ENCODE assay signal across 18 cellular contexts in genomic region chr21:15966651-15967050, GRCh38.
DNase-seq lines count a peak whose midpoint lies in the region; ATAC-seq and TF ChIP-seq lines count a peak whose summit lies in the region.
"Had no signal": no experiment of that assay in that cellular context is flagged by ENCODE, and none has a peak within 500 bp of the region (broad histone marks: within the 10 kb centered on the region; RNA-seq: fewer than 3 reads in every experiment).

No MANE protein-coding gene starts in this region.

- in situ Hi-C loops in HAP-1 (cut with MboI; ENCODE audit: low sequenced_read_pairs) = no loop called here

- H3K27ac Mint-ChIP-seq in MCF 10A (ENCODE audit: low read depth, unreplicated experiment) = no peak overlapping the region
- H3K27ac Mint-ChIP-seq: CD8-positive, alpha-beta memory T cell had no signal

- no peaks in the 10 kb centered on the region for H3K9me3 ChIP-seq in HAP-1
- H3K9me3 ChIP-seq in esophagus (ENCODE audit: control insufficient read depth in 2 of 2, insufficient read depth in 1 of 2, low read depth in 1 of 2, low read length in 1 of 2) = no peaks in the 10 kb centered on the region
- no peaks in the 10 kb centered on the region for H3K9me3 ChIP-seq in mesodermal cell (ENCODE audit: control insufficient read depth, low read length)
- no peaks in the 10 kb centered on the region for H3K9me3 ChIP-seq in vagina
- H3K9me3 ChIP-seq: BE2C had no signal

- 58 to 81% methylated on average over 1 of the region's 1 CpG for WGBS in esophagus, 2 donors
- no CpG with 5 or more reads among the region's 1 CpG for WGBS in mesodermal cell (ENCODE audit: insufficient coverage in 2 of 2), 2 experiments

- CTCF ChIA-PET in MCF 10A (lab: Yijun Ruan, JAX) = no interaction called here

- peaks cover 20% of the 10 kb centered on the region for H3K4me1 ChIP-seq in HAP-1
- peaks cover 0 to 3% of the 10 kb centered on the region in 2 donors for H3K4me1 ChIP-seq in esophagus (ENCODE audit: control insufficient read depth in 2 of 2, insufficient read depth in 2 of 2, low read length in 1 of 2)
- H3K4me1 ChIP-seq in mesodermal cell (ENCODE audit: control insufficient read depth, insufficient read depth, low read length, poor library complexity, severe bottlenecking) = no peaks in the 10 kb centered on the region
- peaks cover 34% of the 10 kb centered on the region for H3K4me1 ChIP-seq in vagina
- H3K4me1 ChIP-seq: BE2C had no signal

- intact Hi-C loops in vagina (cut with DNase I) = no loop called here
- intact Hi-C loops in MCF 10A (cut with micrococcal nuclease) = no loop called here

- peak; percentile 54 to 71 for DNase-seq in HAP-1 (ENCODE audit: low spot score in 2 of 2)
- no peak for DNase-seq in vagina (ENCODE audit: extremely low spot score in 2 of 2)
- DNase-seq in OCI-M2 (lab: John Stamatoyannopoulos, UW; ENCODE audit: unreplicated experiment) = no peak
- no peak for DNase-seq in MCF 10A (ENCODE audit: unreplicated experiment)
- DNase-seq: ACHN; BE2C; C1 segment of cervical spinal cord; CD4-positive, CD25-positive, alpha-beta regulatory T cell; CD8-positive, alpha-beta memory T cell; COR-L47; DMS153; DMS79; GDM1; GOT3; H7 had no signal

- no peaks in the 10 kb centered on the region for H3K36me3 Mint-ChIP-seq in MCF 10A (ENCODE audit: insufficient read depth, unreplicated experiment)
- H3K36me3 Mint-ChIP-seq: CD4-positive, CD25-positive, alpha-beta regulatory T cell; CD8-positive, alpha-beta memory T cell had no signal

- H3K4me3 Mint-ChIP-seq in MCF 10A (ENCODE audit: unreplicated experiment) = no peak overlapping the region
- H3K4me3 Mint-ChIP-seq: CD4-positive, CD25-positive, alpha-beta regulatory T cell; CD8-positive, alpha-beta memory T cell had no signal

- TF ChIP-seq CTCF in vagina (IDR thresholded peaks at IDR 0.05) = no peak
- no peak for TF ChIP-seq CTCF in MCF 10A (IDR thresholded peaks at IDR 0.05; ENCODE audit: unreplicated experiment)

- TF ChIP-seq POLR2A in vagina (IDR thresholded peaks at IDR 0.05) = no peak

- peaks cover 7% of the 10 kb centered on the region for H3K4me1 Mint-ChIP-seq in MCF 10A (ENCODE audit: insufficient read depth, unreplicated experiment)
- H3K4me1 Mint-ChIP-seq: CD4-positive, CD25-positive, alpha-beta regulatory T cell; CD8-positive, alpha-beta memory T cell had no signal

- no TSS peak for BruUV-seq in MCF 10A (replicated peaks; lab: Mats Ljungman, UMichigan)

- H3K27me3 Mint-ChIP-seq in MCF 10A (ENCODE audit: insufficient read depth, unreplicated experiment) = no peaks in the 10 kb centered on the region

- POLR2A ChIA-PET in MCF 10A (lab: Yijun Ruan, JAX) = interaction anchor here (0.6 to 1.4 kb wide), 4 partner anchors 11 to 1545 kb away, joined by 3 to 4 read pairs (median 3); no protein-coding TSS in a partner anchor

- H3K4me3 ChIP-seq in HAP-1 = no peak overlapping the region
- no peak overlapping the region for H3K4me3 ChIP-seq in esophagus (ENCODE audit: low read depth in 1 of 2, low read length in 2 of 2)
- H3K4me3 ChIP-seq in mesodermal cell (ENCODE audit: extremely low read depth, insufficient read depth, low read length, poor library complexity, severe bottlenecking) = no peak overlapping the region
- H3K4me3 ChIP-seq in vagina = no peak overlapping the region

- no peaks in the 10 kb centered on the region for H3K36me3 ChIP-seq in HAP-1 (replicated peaks)
- H3K36me3 ChIP-seq in esophagus (ENCODE audit: control insufficient read depth in 2 of 2, insufficient read depth in 2 of 2, low read length in 1 of 2) = no peaks in the 10 kb centered on the region
- no peaks in the 10 kb centered on the region for H3K36me3 ChIP-seq in mesodermal cell (ENCODE audit: control insufficient read depth, insufficient read depth, low read length)
- no peaks in the 10 kb centered on the region for H3K36me3 ChIP-seq in vagina
- H3K36me3 ChIP-seq: BE2C had no signal

- H3K27ac ChIP-seq in esophagus (ENCODE audit: low read depth in 2 of 2, low read length in 1 of 2) = peak overlapping the region; percentile 40 to 68
- H3K27ac ChIP-seq in mesodermal cell (ENCODE audit: low read depth, low read length, severe bottlenecking) = peak overlapping the region; percentile 45
- peak overlapping the region; percentile 10 for H3K27ac ChIP-seq in vagina

- H3K9me3 Mint-ChIP-seq in MCF 10A (ENCODE audit: unreplicated experiment) = no peaks in the 10 kb centered on the region

- ATAC-seq in HG03025 (IDR thresholded peaks at IDR 0.05; ENCODE audit: low FRiP score, unreplicated experiment) = no peak

- H3K27me3 ChIP-seq in HAP-1 (ENCODE audit: low read depth) (no peaks in the 10 kb centered on the region), esophagus (ENCODE audit: control insufficient read depth in 1 of 2, insufficient read depth in 2 of 2, low read length in 2 of 2) (no peaks in the 10 kb centered on the region), vagina (no peaks in the 10 kb centered on the region)
- H3K27me3 ChIP-seq: BE2C had no signal

Comparison
In these comparisons a context has a peak if more than half of its experiments do, and no peak if none do; other contexts are left out.
1. DNase-seq: peak in HAP-1 (2 of 2); none in vagina (0 of 2), OCI-M2 (single experiment) and MCF 10A (single experiment).
2. Peak in every context shown above with its lines, with median percentiles within 50 percentile points of each other: H3K27ac ChIP-seq.